9 cellular contexts compared by ENCODE assay signal in genomic region chr17:78258323-78259229, GRCh38. TPM values are rescaled to one million over a fixed set of nuclear protein-coding genes. Genes with fewer than 3 reads are reported as not detected.
DNase-seq lines count a peak whose midpoint lies in the region; ATAC-seq lines count a peak whose summit lies in the region.
"Had no signal": no experiment of that assay in that cellular context is flagged by ENCODE, and none has a peak within 500 bp of the region (broad histone marks: within the 10 kb centered on the region; RNA-seq: fewer than 3 reads in every experiment).

No MANE protein-coding gene starts in this region.

- DNase-seq in SKM-1 treated with dmso at 0.1 percent for 144 hours (lab: John Stamatoyannopoulos, UW; ENCODE audit: unreplicated experiment) = peak; percentile 31
- no peak for DNase-seq in SKM-1 (lab: John Stamatoyannopoulos, UW; ENCODE audit: unreplicated experiment)
- peak; percentile 63 for DNase-seq in activated T-cell treated with anti-CD3 and anti-CD28 coated beads for 24 hours (ENCODE audit: low read depth)
- peak; percentile 77 for DNase-seq in left ventricle myocardium superior
- peak; percentile 45 to 54 (median 52) for DNase-seq in stimulated activated CD4-positive, alpha-beta T cell treated with anti-CD3 and anti-CD28 coated beads, TNF-alpha, amount 100 ng/mL, for 1 hour (ENCODE audit: low read depth in 3 of 3, low spot score in 1 of 3)
- DNase-seq in HK-2 (ENCODE audit: unreplicated experiment) = no peak

- peak; percentile 23 for ATAC-seq in left ventricle myocardium superior
- no peak for ATAC-seq in GM19395 (IDR thresholded peaks at IDR 0.05; ENCODE audit: unreplicated experiment)
- no peak for ATAC-seq in GM21619 (IDR thresholded peaks at IDR 0.05; ENCODE audit: unreplicated experiment)

- intact Hi-C loops in left ventricle myocardium superior (cut with micrococcal nuclease) = no loop called here

RNA-seq across cellular contexts. Expression of gene TMEM235, which starts 27.1 kb away (rescaled TPM):
- total RNA-seq in left ventricle myocardium superior = not detected
- total RNA-seq: activated CD8-positive, alpha-beta memory T cell treated with anti-CD3 and anti-CD28 coated beads for 36 hours had no signal

RNA-seq across cellular contexts. Expression of gene BIRC5, which starts 44.5 kb away (rescaled TPM):
- total RNA-seq in left ventricle myocardium superior = 0.69 TPM

Comparison
In these comparisons a context has a peak if more than half of its experiments do, and no peak if none do; other contexts are left out.
1. DNase-seq: peak in SKM-1 treated with dmso at 0.1 percent for 144 hours (single experiment), activated T-cell treated with anti-CD3 and anti-CD28 coated beads for 24 hours (single experiment), left ventricle myocardium superior (single experiment) and stimulated activated CD4-positive, alpha-beta T cell treated with anti-CD3 and anti-CD28 coated beads, TNF-alpha, amount 100 ng/mL, for 1 hour (3 of 3); none in SKM-1 (single experiment) and HK-2 (single experiment).